ENCODE assay signal across 1 cellular context in genomic region chr4:48379587-48380140, GRCh38.
TF ChIP-seq lines count a peak whose summit lies in the region.

No MANE protein-coding gene starts in this region.

TF ChIP-seq in K562, 482 proteins besides CTCF, POLR2A, EP300 and RAD21 (continued from another document):
- TF ChIP-seq PKNOX1 (IDR thresholded peaks at IDR 0.05) (no peak), BCLAF1 (IDR thresholded peaks at IDR 0.05; ENCODE audit: borderline replicate concordance in 1 of 2, control insufficient read depth in 1 of 2, low read depth in 2 of 2, low read length in 1 of 2) (no peak), CEBPG (CRISPR knock-in tag; IDR thresholded peaks at IDR 0.05) (no peak), CEBPG (tag; conservative IDR thresholded peaks at IDR 0.05 in 1 of 2, IDR thresholded peaks at IDR 0.05 in 1 of 2) (peak; percentile 23 to 56; a peak in 2 of 4 replicates), SMAD4 (CRISPR knock-in tag; conservative IDR thresholded peaks at IDR 0.05) (no peak), SAFB2 (IDR thresholded peaks at IDR 0.05; ENCODE audit: borderline replicate concordance, low read depth, low read length, severe bottlenecking) (no peak), ZBTB8A (IDR thresholded peaks at IDR 0.05; ENCODE audit: partially characterized antibody) (no peak)
TF ChIP-seq in K562: peak in this region for 2.
